ENCODE assay signal across 35 cellular contexts in the genomic region with DNA sequence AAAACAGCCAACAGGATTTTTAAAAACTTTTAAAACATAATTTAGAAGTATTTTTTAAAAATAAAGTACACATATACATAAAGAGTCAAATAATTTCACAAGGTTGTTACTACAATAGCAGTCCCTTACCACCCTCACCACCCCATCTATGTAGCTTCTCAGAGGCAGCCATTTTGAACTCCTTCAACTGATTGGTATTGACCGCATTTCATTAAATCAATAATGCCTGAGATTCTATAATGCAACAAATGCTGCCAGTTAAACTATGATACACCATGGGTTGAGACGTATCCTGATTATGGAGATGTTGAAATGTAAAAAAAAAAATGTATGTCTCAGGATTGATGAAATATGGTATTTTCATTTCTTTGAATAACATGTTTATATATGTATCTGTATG.
"Had no signal": no experiment of that assay in that cellular context is flagged by ENCODE, and none has a peak within 500 bp of the region (broad histone marks: within the 10 kb centered on the region; RNA-seq: fewer than 3 reads in every experiment).

No MANE protein-coding gene starts in this region.

- H3K27me3 ChIP-seq: MG63 had no signal

- H3K4me3 ChIP-seq: MG63 had no signal

- DNase-seq: Kasumi-1, MG63, MM.1S, MV-4-11, NCI-H1048, NCI-H1092, NCI-H1092 treated with DMSO at 0.1 percent for 48 hours, NCI-H1105, NCI-H1105 treated with DMSO at 0.1 percent for 48 hours, NCI-H1417, NCI-H1417 treated with DMSO at 0.1 percent for 48 hours, NCI-H1436, NCI-H1436 treated with DMSO at 0.1 percent for 48 hours, NCI-H146, NCI-H1694, NCI-H1694 treated with DMSO at 0.1 percent for 48 hours, NCI-H187, NCI-H187 treated with DMSO at 0.1 percent for 48 hours, NCI-H1930, NCI-H2029, NCI-H2029 treated with DMSO at 0.1 percent for 48 hours, NCI-H2081, NCI-H2081 treated with DMSO at 0.1 percent for 48 hours, NCI-H2107, NCI-H2171, NCI-H2171 treated with DMSO at 0.1 percent for 48 hours, NCI-H2227 treated with DMSO at 0.1 percent for 48 hours, NCI-H226, NCI-H345, NCI-H446, NCI-H446 treated with DMSO at 0.1 percent for 48 hours, NCI-H510A, NCI-H510A treated with DMSO at 0.1 percent for 48 hours, NCI-H524, NCI-H524 treated with DMSO at 0.1 percent for 48 hours had no signal

- H3K36me3 ChIP-seq: MG63 had no signal
